In genomic region chr10:16915308-16915707, GRCh38 we compare ENCODE assay signal across 20 cellular contexts.
DNase-seq lines count a peak whose midpoint lies in the region; ATAC-seq, FAIRE-seq and TF ChIP-seq lines count a peak whose summit lies in the region.
"Had no signal": no experiment of that assay in that cellular context is flagged by ENCODE, and none has a peak within 500 bp of the region (broad histone marks: within the 10 kb centered on the region; RNA-seq: fewer than 3 reads in every experiment).

No MANE protein-coding gene starts in this region.

- no peaks in the 10 kb centered on the region for H3K9me1 ChIP-seq in keratinocyte (ENCODE audit: control insufficient read depth, extremely low read depth, insufficient read depth, low read length)

- ATAC-seq in CD4-positive, alpha-beta T cell (ENCODE audit: poor library complexity) = peak; percentile 41
- ATAC-seq in T-helper 17 cell = peak; percentile 30
- no peak for ATAC-seq in HG02798 (IDR thresholded peaks at IDR 0.05; ENCODE audit: poor library complexity, unreplicated experiment)
- ATAC-seq in HG02763 (IDR thresholded peaks at IDR 0.05; ENCODE audit: unreplicated experiment) = no peak
- ATAC-seq: activated naive CD4-positive, alpha-beta T cell treated with anti-CD3 and anti-CD28 coated beads, Interleukin-2, amount 50 U/mL, for 72 hours; right cardiac atrium had no signal

- H3K4me1 ChIP-seq in keratinocyte (ENCODE audit: control insufficient read depth, extremely low read depth, insufficient read depth, low read length) = no peaks in the 10 kb centered on the region

- no peak overlapping the region for H3K27ac ChIP-seq in CD4-positive, alpha-beta T cell (ENCODE audit: low read depth, low read length)
- H3K27ac ChIP-seq in keratinocyte (ENCODE audit: control insufficient read depth, insufficient read depth, low read length) = no peak overlapping the region

- no peaks in the 10 kb centered on the region for H3K79me2 ChIP-seq in keratinocyte (ENCODE audit: control insufficient read depth, insufficient read depth, low read length)

- no peak for TF ChIP-seq CTCF in CD4-positive, alpha-beta T cell (IDR thresholded peaks at IDR 0.05)
- TF ChIP-seq CTCF in HFF-Myc (IDR thresholded peaks at IDR 0.05; ENCODE audit: low read depth, low read length, missing control alignments) (peak; percentile 13), keratinocyte (optimal IDR thresholded peaks at IDR 0.05 in 1 of 3, IDR thresholded peaks at IDR 0.05 in 1 of 3, conservative IDR thresholded peaks at IDR 0.05 in 1 of 3; ENCODE audit: extremely low read depth in 1 of 3, insufficient read depth in 2 of 3, low read length in 3 of 3) (peak in 2 of 3 experiments; percentile 9)

- CTCF ChIA-PET in CD4-positive, alpha-beta T cell (lab: Charles Lee) = interaction anchor here (1.0 kb wide), 1 partner anchor 340 kb away, joined by 3 read pairs; no protein-coding TSS in a partner anchor
- CTCF ChIA-PET in activated naive CD4-positive, alpha-beta T cell treated with anti-CD3 and anti-CD28 coated beads for 36 hours (lab: Charles Lee) = interaction anchor here (0.8 kb wide), 1 partner anchor 28 kb away, joined by 3 read pairs; no protein-coding TSS in a partner anchor

- POLR2A ChIA-PET in CD4-positive, alpha-beta T cell (lab: Charles Lee) = no interaction called here

- H3K27me3 Mint-ChIP-seq in CD4-positive, alpha-beta T cell = no peaks in the 10 kb centered on the region
- H3K27me3 Mint-ChIP-seq in T-helper 17 cell = no peaks in the 10 kb centered on the region
- no peaks in the 10 kb centered on the region for H3K27me3 Mint-ChIP-seq in activated naive CD4-positive, alpha-beta T cell treated with anti-CD3 and anti-CD28 coated beads for 36 hours (ENCODE audit: low read depth)
- H3K27me3 Mint-ChIP-seq: activated T-cell treated with anti-CD3 and anti-CD28 coated beads, Interleukin-2, amount 50 U/mL, for 24 hours had no signal

- H3K4me3 ChIP-seq in HFF-Myc (replicated peaks; ENCODE audit: low read depth, low read length) (no peak overlapping the region), keratinocyte (ENCODE audit: control insufficient read depth in 2 of 3, extremely low read depth in 1 of 3, insufficient read depth in 2 of 3, low read depth in 1 of 3, low read length in 3 of 3) (no peak overlapping the region)

- no peak overlapping the region for H2AFZ ChIP-seq in keratinocyte (ENCODE audit: control insufficient read depth, low read length)

- no peaks in the 10 kb centered on the region for H4K20me1 ChIP-seq in keratinocyte (ENCODE audit: control insufficient read depth, extremely low read depth, insufficient read depth, low read length)

- H3K9me3 Mint-ChIP-seq in CD4-positive, alpha-beta T cell = no peaks in the 10 kb centered on the region
- H3K9me3 Mint-ChIP-seq in activated naive CD4-positive, alpha-beta T cell treated with anti-CD3 and anti-CD28 coated beads for 36 hours = no peaks in the 10 kb centered on the region
- H3K9me3 Mint-ChIP-seq: activated naive CD4-positive, alpha-beta T cell treated with anti-CD3 and anti-CD28 coated beads, Interleukin-2, amount 50 U/mL, for 72 hours; activated T-cell treated with anti-CD3 and anti-CD28 coated beads, Interleukin-2, amount 50 U/mL, for 24 hours had no signal

- intact Hi-C loops in CD4-positive, alpha-beta T cell (cut with DNase I, micrococcal nuclease) = loop anchor here in 1 of 2 experiments (5.0 kb wide), 1 partner anchor 317 kb away; no protein-coding TSS in a partner anchor
- intact Hi-C loops in activated naive CD4-positive, alpha-beta T cell treated with anti-CD3 and anti-CD28 coated beads for 36 hours (cut with micrococcal nuclease) = no loop called here

- H3K9ac ChIP-seq in keratinocyte (ENCODE audit: control insufficient read depth, extremely low read depth, insufficient read depth, low read length) = no peak overlapping the region

- H3K27ac Mint-ChIP-seq in CD4-positive, alpha-beta T cell = no peak overlapping the region
- H3K27ac Mint-ChIP-seq in T-helper 17 cell = no peak overlapping the region
- no peak overlapping the region for H3K27ac Mint-ChIP-seq in activated naive CD4-positive, alpha-beta T cell treated with anti-CD3 and anti-CD28 coated beads for 36 hours
- H3K27ac Mint-ChIP-seq: activated naive CD4-positive, alpha-beta T cell treated with anti-CD3 and anti-CD28 coated beads, Interleukin-2, amount 50 U/mL, for 72 hours; activated T-cell treated with anti-CD3 and anti-CD28 coated beads, Interleukin-2, amount 50 U/mL, for 24 hours; IgD-negative memory B cell had no signal

- peaks cover 43% of the 10 kb centered on the region for H3K36me3 Mint-ChIP-seq in CD4-positive, alpha-beta T cell (ENCODE audit: low read depth)
- peaks cover 2% of the 10 kb centered on the region for H3K36me3 Mint-ChIP-seq in T-helper 17 cell (ENCODE audit: low read depth)
- H3K36me3 Mint-ChIP-seq in activated naive CD4-positive, alpha-beta T cell treated with anti-CD3 and anti-CD28 coated beads for 36 hours (ENCODE audit: low read depth) = peaks cover 3% of the 10 kb centered on the region
- H3K36me3 Mint-ChIP-seq: activated naive CD4-positive, alpha-beta T cell treated with anti-CD3 and anti-CD28 coated beads, Interleukin-2, amount 50 U/mL, for 72 hours had no signal

- H3K36me3 ChIP-seq in keratinocyte (ENCODE audit: control insufficient read depth in 2 of 2, extremely low read depth in 1 of 2, insufficient read depth in 2 of 2, low read length in 2 of 2) = no peaks in the 10 kb centered on the region

- H3K9me3 ChIP-seq in CD4-positive, alpha-beta T cell (ENCODE audit: control insufficient read depth, low read length) = no peaks in the 10 kb centered on the region
- H3K9me3 ChIP-seq in T-helper 17 cell (ENCODE audit: control insufficient read depth, low read length, poor library complexity, severe bottlenecking) = no peaks in the 10 kb centered on the region
- no peaks in the 10 kb centered on the region for H3K9me3 ChIP-seq in keratinocyte (ENCODE audit: control insufficient read depth, low read depth, low read length)

- no peaks in the 10 kb centered on the region for H3K27me3 ChIP-seq in CD4-positive, alpha-beta T cell (ENCODE audit: control insufficient read depth, insufficient read depth, low read length)
- no peaks in the 10 kb centered on the region for H3K27me3 ChIP-seq in keratinocyte (ENCODE audit: control insufficient read depth, extremely low read depth, insufficient read depth, low read length)

- FAIRE-seq in keratinocyte (lab: Jason Lieb, UNC) = no peak
- FAIRE-seq: D721Med, GM18507 had no signal

- H3K4me1 Mint-ChIP-seq in CD4-positive, alpha-beta T cell (ENCODE audit: low read depth) = no peaks in the 10 kb centered on the region
- H3K4me1 Mint-ChIP-seq in T-helper 17 cell = peaks cover 5% of the 10 kb centered on the region
- H3K4me1 Mint-ChIP-seq in activated naive CD4-positive, alpha-beta T cell treated with anti-CD3 and anti-CD28 coated beads for 36 hours (ENCODE audit: low read depth) = no peaks in the 10 kb centered on the region

- DNase-seq in CD4-positive, alpha-beta T cell = no peak
- no peak for DNase-seq in HFF-Myc (ENCODE audit: extremely low read depth, low read depth)
- no peak for DNase-seq in T-helper 17 cell
- no peak for DNase-seq in keratinocyte (ENCODE audit: low read depth, low spot score)
- no peak for DNase-seq in DMS114 treated with DMSO at 0.1 percent for 48 hours (lab: John Stamatoyannopoulos, UW; ENCODE audit: unreplicated experiment)
- no peak for DNase-seq in activated naive CD4-positive, alpha-beta T cell treated with anti-CD3 and anti-CD28 coated beads for 36 hours
- DNase-seq: activated CD4-positive, alpha-beta T cell treated with anti-CD3 and anti-CD28 coated beads, Interleukin-2, amount 50 U/mL, for 4 hours; activated T-cell treated with anti-CD3 and anti-CD28 coated beads, Interleukin-2, amount 50 U/mL, for 24 hours; NCI-H1694 treated with DMSO at 0.1 percent for 48 hours; NCI-H446; occipital lobe; OCI-M1; right cardiac atrium; substantia nigra had no signal

- H3K4me2 ChIP-seq in keratinocyte (ENCODE audit: control insufficient read depth, extremely low read depth, insufficient read depth, low read depth, low read length) = no peak overlapping the region

- dilution Hi-C loops in keratinocyte (cut with MboI; ENCODE audit: extremely low pct_ligation_motif_present, low sequenced_read_pairs) = no loop called here

- no peak overlapping the region for H3K4me3 Mint-ChIP-seq in CD4-positive, alpha-beta T cell
- H3K4me3 Mint-ChIP-seq in T-helper 17 cell = no peak overlapping the region
- H3K4me3 Mint-ChIP-seq in activated naive CD4-positive, alpha-beta T cell treated with anti-CD3 and anti-CD28 coated beads for 36 hours = no peak overlapping the region
- H3K4me3 Mint-ChIP-seq: activated T-cell treated with anti-CD3 and anti-CD28 coated beads, Interleukin-2, amount 50 U/mL, for 24 hours; IgD-negative memory B cell had no signal

Comparison
In these comparisons a context has a peak if more than half of its experiments do, and no peak if none do; other contexts are left out.
1. ATAC-seq: peak in CD4-positive, alpha-beta T cell (single experiment) and T-helper 17 cell (single experiment); none in HG02798 (single experiment) and HG02763 (single experiment).